19 cellular contexts compared by ENCODE assay signal in the genomic region with DNA sequence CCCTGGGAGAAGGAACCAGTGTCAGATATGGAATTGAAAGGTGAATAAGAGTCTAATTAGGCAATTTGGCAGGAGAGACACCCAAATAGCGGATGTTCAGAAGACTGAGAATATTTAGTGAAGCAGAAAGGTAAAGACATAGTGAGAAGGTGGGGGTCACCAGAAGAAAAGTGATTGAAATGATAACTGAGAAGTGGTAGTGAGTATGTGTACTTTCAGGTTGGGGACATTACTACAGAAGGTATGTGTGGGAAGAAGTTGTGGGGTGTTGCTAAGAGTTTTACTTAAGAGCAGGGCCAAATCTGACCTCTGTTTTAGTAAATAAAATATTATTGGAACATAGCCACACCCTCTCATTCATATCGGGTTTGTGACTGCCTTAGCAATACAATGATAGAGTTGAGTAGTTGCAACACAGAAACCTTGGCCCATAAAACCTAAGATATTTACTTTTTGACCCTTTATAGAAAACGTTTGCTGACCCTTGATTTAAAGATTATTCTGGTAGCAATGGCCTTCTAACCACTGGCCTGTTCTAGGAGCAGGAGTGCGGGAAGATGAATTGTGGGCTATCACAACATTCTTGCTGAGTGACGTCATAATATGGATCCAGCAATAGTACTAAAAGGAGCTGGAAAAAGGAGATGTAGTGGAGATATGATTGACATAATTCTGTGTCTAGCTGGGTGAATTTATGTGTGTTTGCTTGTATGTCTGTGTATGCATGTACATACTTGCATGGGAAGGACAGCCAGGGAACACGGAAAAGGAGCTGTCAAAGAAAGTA.
DNase-seq lines count a peak whose midpoint lies in the region; TF ChIP-seq lines count a peak whose summit lies in the region.
"Had no signal": no experiment of that assay in that cellular context is flagged by ENCODE, and none has a peak within 500 bp of the region (broad histone marks: within the 10 kb centered on the region; RNA-seq: fewer than 3 reads in every experiment).

No MANE protein-coding gene starts in this region.

- H3K27ac ChIP-seq in mammary epithelial cell (ENCODE audit: insufficient read depth, low read depth, low read length) (peak overlapping the region; percentile 51), breast epithelium (no peak overlapping the region)
- H3K27ac ChIP-seq: 22Rv1, KMS-11, Peyer's patch had no signal

- H3K4me3 Mint-ChIP-seq in activated CD4-positive, alpha-beta memory T cell treated with anti-CD3 and anti-CD28 coated beads for 36 hours, result no peak overlapping the region
- H3K4me3 Mint-ChIP-seq: B cell; CD4-positive, CD25-positive, alpha-beta regulatory T cell; H9 had no signal

- CTCF ChIA-PET in mammary epithelial cell (lab: Charles Lee; ENCODE audit: low non-redundant PET), result no interaction called here
- CTCF ChIA-PET in activated CD4-positive, alpha-beta memory T cell treated with anti-CD3 and anti-CD28 coated beads for 36 hours (lab: Charles Lee), result no interaction called here

- no TSS peak for BruUV-seq in mammary epithelial cell (replicated peaks; lab: Mats Ljungman, UMichigan)

- H3K27me3 ChIP-seq in mammary epithelial cell (ENCODE audit: insufficient read depth, low read length) (no peaks in the 10 kb centered on the region), breast epithelium (no peaks in the 10 kb centered on the region)
- H3K27me3 ChIP-seq: Peyer's patch had no signal

- DNase-seq in mammary epithelial cell, result no peak
- no peak for DNase-seq in breast epithelium (ENCODE audit: low spot score in 2 of 2)
- peak; percentile 26 for DNase-seq in HT1080 (ENCODE audit: low read depth)
- DNase-seq in epithelial cell of esophagus (ENCODE audit: low read depth), result peak; percentile 26
- no peak for DNase-seq in activated T-cell treated with anti-CD3 and anti-CD28 coated beads for 4 hours
- no peak for DNase-seq in effector CD8-positive, alpha-beta T cell (lab: John Stamatoyannopoulos, UW)
- DNase-seq in activated CD4-positive, alpha-beta memory T cell treated with anti-CD3 and anti-CD28 coated beads for 36 hours, result no peak
- no peak for DNase-seq in NCI-H2081 (lab: John Stamatoyannopoulos, UW)
- DNase-seq: CD4-positive, CD25-positive, alpha-beta regulatory T cell; DMS53; H9; NCI-H1048; NCI-H1436 treated with DMSO at 0.1 percent for 48 hours; NCI-H2029 treated with DMSO at 0.1 percent for 48 hours; NCI-H510A treated with DMSO at 0.1 percent for 48 hours; Peyer's patch had no signal

- H3K36me3 Mint-ChIP-seq in activated CD4-positive, alpha-beta memory T cell treated with anti-CD3 and anti-CD28 coated beads for 36 hours, result no peaks in the 10 kb centered on the region
- H3K36me3 Mint-ChIP-seq: CD4-positive, CD25-positive, alpha-beta regulatory T cell had no signal

- no peaks in the 10 kb centered on the region for H3K79me2 ChIP-seq in mammary epithelial cell (ENCODE audit: insufficient read depth, low read length)

- H3K36me3 ChIP-seq in mammary epithelial cell (ENCODE audit: insufficient read depth, low read length) (no peaks in the 10 kb centered on the region), breast epithelium (no peaks in the 10 kb centered on the region)
- H3K36me3 ChIP-seq: Peyer's patch had no signal

- no peak overlapping the region for H3K27ac Mint-ChIP-seq in activated CD4-positive, alpha-beta memory T cell treated with anti-CD3 and anti-CD28 coated beads for 36 hours
- H3K27ac Mint-ChIP-seq: B cell; CD4-positive, CD25-positive, alpha-beta regulatory T cell; H9 had no signal

- POLR2A ChIA-PET in activated CD4-positive, alpha-beta memory T cell treated with anti-CD3 and anti-CD28 coated beads for 36 hours (lab: Charles Lee), result no interaction called here

- no peaks in the 10 kb centered on the region for H3K9me3 ChIP-seq in mammary epithelial cell (replicated peaks; ENCODE audit: insufficient read depth, low read length)
- H3K9me3 ChIP-seq in breast epithelium, result no peaks in the 10 kb centered on the region
- H3K9me3 ChIP-seq: Peyer's patch had no signal

- no peak overlapping the region for H3K9ac ChIP-seq in mammary epithelial cell (ENCODE audit: insufficient read depth, low read length)
- H3K9ac ChIP-seq: KMS-11 had no signal

- no peak for TF ChIP-seq POLR2A in breast epithelium (IDR thresholded peaks at IDR 0.05)

- TF ChIP-seq CTCF in mammary epithelial cell (conservative IDR thresholded peaks at IDR 0.05 in 1 of 2, IDR thresholded peaks at IDR 0.05 in 1 of 2; ENCODE audit: extremely low read depth in 1 of 2, insufficient read depth in 1 of 2, low read depth in 1 of 2, low read length in 2 of 2) (no peak), breast epithelium (IDR thresholded peaks at IDR 0.05) (no peak), epithelial cell of esophagus (IDR thresholded peaks at IDR 0.05; ENCODE audit: insufficient read depth, low read depth, low read length, missing control alignments) (no peak)

- no peak overlapping the region for H3K4me2 ChIP-seq in mammary epithelial cell (ENCODE audit: insufficient read depth, low read depth, low read length)
- H3K4me2 ChIP-seq: KMS-11 had no signal

- H3K4me1 ChIP-seq in mammary epithelial cell (ENCODE audit: insufficient read depth, low read length), result peaks cover 27% of the 10 kb centered on the region
- no peaks in the 10 kb centered on the region for H3K4me1 ChIP-seq in breast epithelium
- H3K4me1 ChIP-seq: Peyer's patch had no signal

- no peaks in the 10 kb centered on the region for H3K4me1 Mint-ChIP-seq in activated CD4-positive, alpha-beta memory T cell treated with anti-CD3 and anti-CD28 coated beads for 36 hours (ENCODE audit: low read depth)
- H3K4me1 Mint-ChIP-seq: CD4-positive, CD25-positive, alpha-beta regulatory T cell had no signal

- in situ Hi-C loops in mammary epithelial cell (cut with MboI; ENCODE audit: low sequenced_read_pairs in 2 of 2), result no loop called here

- 93% methylated on average over 6 of the region's 6 CpGs for whole genome bisulfite sequencing in mammary epithelial cell (ENCODE audit: low coverage, missing lambda C conversion rate)

- peak overlapping the region; percentile 78 for H2AFZ ChIP-seq in mammary epithelial cell (ENCODE audit: low read depth, low read length)

- H3K27me3 Mint-ChIP-seq in activated CD4-positive, alpha-beta memory T cell treated with anti-CD3 and anti-CD28 coated beads for 36 hours, result peaks cover 1% of the 10 kb centered on the region
- H3K27me3 Mint-ChIP-seq: B cell; CD4-positive, CD25-positive, alpha-beta regulatory T cell had no signal

- peaks cover 4% of the 10 kb centered on the region for H3K9me3 Mint-ChIP-seq in activated CD4-positive, alpha-beta memory T cell treated with anti-CD3 and anti-CD28 coated beads for 36 hours

- intact Hi-C loops in mammary epithelial cell (cut with micrococcal nuclease) (no loop called here), breast epithelium (cut with DNase I; ENCODE audit: low total_unique reads) (no loop called here)
- intact Hi-C loops in activated CD4-positive, alpha-beta memory T cell treated with anti-CD3 and anti-CD28 coated beads for 36 hours (cut with micrococcal nuclease), result no loop called here

- dilution Hi-C loops in mammary epithelial cell (cut with HindIII; ENCODE audit: low sequenced_read_pairs), result no loop called here

- H3K4me3 ChIP-seq in mammary epithelial cell (replicated peaks in 1 of 3; ENCODE audit: insufficient read depth in 1 of 3, low read depth in 2 of 3, low read length in 3 of 3) (no peak overlapping the region), breast epithelium (no peak overlapping the region), epithelial cell of esophagus (ENCODE audit: low read length) (no peak overlapping the region)
- H3K4me3 ChIP-seq: Peyer's patch had no signal

- no peaks in the 10 kb centered on the region for H4K20me1 ChIP-seq in mammary epithelial cell (ENCODE audit: insufficient read depth, low read length)

Comparison
In these comparisons a context has a peak if more than half of its experiments do, and no peak if none do; other contexts are left out.
1. DNase-seq: peak in HT1080 (single experiment) and epithelial cell of esophagus (single experiment); none in mammary epithelial cell (single experiment), breast epithelium (0 of 2), activated T-cell treated with anti-CD3 and anti-CD28 coated beads for 4 hours (single experiment), effector CD8-positive, alpha-beta T cell (single experiment), activated CD4-positive, alpha-beta memory T cell treated with anti-CD3 and anti-CD28 coated beads for 36 hours (single experiment) and NCI-H2081 (0 of 2).